Comparison of ENCODE assay signal across 8 cellular contexts in genomic region chr19:3970808-3971598, GRCh38. TPM values are rescaled to one million over a fixed set of nuclear protein-coding genes. Genes with fewer than 3 reads are reported as not detected.
DNase-seq lines count a peak whose midpoint lies in the region; ATAC-seq and TF ChIP-seq lines count a peak whose summit lies in the region.

Gene DAPK3, minus strand, starts transcription at chr19:3971099. Its CDS starts 1,364 bp downstream, at chr19:3969735.

- peaks cover 22% of the 10 kb centered on the region for H3K4me1 Mint-ChIP-seq in activated naive CD4-positive, alpha-beta T cell treated with anti-CD3 and anti-CD28 coated beads for 36 hours (ENCODE audit: low read depth)

- no peaks in the 10 kb centered on the region for H3K9me3 Mint-ChIP-seq in activated naive CD4-positive, alpha-beta T cell treated with anti-CD3 and anti-CD28 coated beads for 36 hours

- intact Hi-C loops in activated naive CD4-positive, alpha-beta T cell treated with anti-CD3 and anti-CD28 coated beads for 36 hours (cut with micrococcal nuclease): loop anchor here (2.0 to 5.0 kb wide), 2 partner anchors 16 to 209 kb away; partner anchors contain the start of genes APBA3 and MRPL54

- H3K27ac ChIP-seq in gastroesophageal sphincter: peak within 1 kb of the TSS; percentile 98 to 100 (median 98)

- H3K36me3 ChIP-seq in gastroesophageal sphincter: peaks cover 0 to 41% of the 10 kb centered on the region in 2 donors

- H3K27me3 Mint-ChIP-seq in activated naive CD4-positive, alpha-beta T cell treated with anti-CD3 and anti-CD28 coated beads for 36 hours (ENCODE audit: low read depth): no peaks in the 10 kb centered on the region

- CTCF ChIA-PET in activated naive CD4-positive, alpha-beta T cell treated with anti-CD3 and anti-CD28 coated beads for 36 hours (lab: Charles Lee): interaction anchor here (0.7 to 1.3 kb wide), 2 partner anchors 15 to 17 kb away, joined by 3 read pairs; partner anchors contain the start of gene EEF2

- peak within 1 kb of the TSS; percentile 84 for H3K4me3 Mint-ChIP-seq in activated naive CD4-positive, alpha-beta T cell treated with anti-CD3 and anti-CD28 coated beads for 36 hours

- peak within 1 kb of the TSS; percentile 44 for H3K27ac Mint-ChIP-seq in activated naive CD4-positive, alpha-beta T cell treated with anti-CD3 and anti-CD28 coated beads for 36 hours

- H3K36me3 Mint-ChIP-seq in activated naive CD4-positive, alpha-beta T cell treated with anti-CD3 and anti-CD28 coated beads for 36 hours (ENCODE audit: low read depth): peaks cover 10% of the 10 kb centered on the region

- WGBS in gastroesophageal sphincter (ENCODE audit: low coverage in 1 of 2), 2 donors: 0 to 1% methylated on average over 7 to 15 of the region's 73 CpGs

- peak; percentile 90 for ATAC-seq in gastroesophageal sphincter

- no peaks in the 10 kb centered on the region for H3K27me3 ChIP-seq in gastroesophageal sphincter

- no peak for TF ChIP-seq EP300 in gastroesophageal sphincter (IDR thresholded peaks at IDR 0.05)

- peaks cover 0 to 52% (median 31%) of the 10 kb centered on the region in 3 donors for H3K4me1 ChIP-seq in gastroesophageal sphincter

- DNase-seq in GM03348 (ENCODE audit: low spot score): peak; percentile 98
- DNase-seq in HFF-Myc (ENCODE audit: extremely low read depth, low read depth): peak; percentile 95
- DNase-seq in NAMALWA (ENCODE audit: low spot score): peak; percentile 97
- peak; percentile 96 for DNase-seq in SK-N-DZ (ENCODE audit: low spot score)
- DNase-seq in activated naive CD4-positive, alpha-beta T cell treated with anti-CD3 and anti-CD28 coated beads for 36 hours: peak; percentile 96
- peak; percentile 90 for DNase-seq in non-pigmented ciliary epithelial cell (ENCODE audit: low read depth)
- DNase-seq in superior temporal gyrus (ENCODE audit: extremely low spot score): peak; percentile 98

- H3K4me3 ChIP-seq in HFF-Myc (replicated peaks; ENCODE audit: low read depth, low read length) (peak within 1 kb of the TSS; percentile 84), gastroesophageal sphincter (peak within 1 kb of the TSS; percentile 80 to 100)

- H3K9me3 ChIP-seq in gastroesophageal sphincter: no peaks in the 10 kb centered on the region

- TF ChIP-seq POLR2A in gastroesophageal sphincter (IDR thresholded peaks at IDR 0.05): peak; percentile 98

- TF ChIP-seq CTCF in HFF-Myc (IDR thresholded peaks at IDR 0.05; ENCODE audit: low read depth, low read length, missing control alignments) (no peak), gastroesophageal sphincter (IDR thresholded peaks at IDR 0.05) (peak in 2 of 4 experiments; percentile 44 to 46)

RNA-seq across cellular contexts. Expression of gene DAPK3, which starts in this region (rescaled TPM):
- polyA plus RNA-seq in SK-N-DZ (2014; cell fraction: cytosol; rRNA removed): 39.1 and 86.1 TPM in 2 replicates
- polyA plus RNA-seq in SK-N-DZ (2014; cell fraction: nucleus; rRNA removed): 80.4 and 97.6 TPM in 2 replicates
- 10 to 100 TPM; 19.3 to 19.6 TPM for total RNA-seq in activated naive CD4-positive, alpha-beta T cell treated with anti-CD3 and anti-CD28 coated beads for 36 hours
- 100 to 1,000 TPM; 192 to 257 (median 235) TPM for total RNA-seq in gastroesophageal sphincter

Comparison
In these comparisons a context has a peak if more than half of its experiments do, and no peak if none do; other contexts are left out.
1. Peak in every context shown above with its lines: DNase-seq, ATAC-seq, H3K4me3 ChIP-seq and H3K27ac ChIP-seq.
2. RNA of gene DAPK3 (total RNA-seq): 192 to 257 TPM in gastroesophageal sphincter; 19.3 to 19.6 TPM in activated naive CD4-positive, alpha-beta T cell treated with anti-CD3 and anti-CD28 coated beads for 36 hours; every median in the first group is over 4 times any median in the second.